ENCODE assay signal across 1 cellular context in the genomic region with DNA sequence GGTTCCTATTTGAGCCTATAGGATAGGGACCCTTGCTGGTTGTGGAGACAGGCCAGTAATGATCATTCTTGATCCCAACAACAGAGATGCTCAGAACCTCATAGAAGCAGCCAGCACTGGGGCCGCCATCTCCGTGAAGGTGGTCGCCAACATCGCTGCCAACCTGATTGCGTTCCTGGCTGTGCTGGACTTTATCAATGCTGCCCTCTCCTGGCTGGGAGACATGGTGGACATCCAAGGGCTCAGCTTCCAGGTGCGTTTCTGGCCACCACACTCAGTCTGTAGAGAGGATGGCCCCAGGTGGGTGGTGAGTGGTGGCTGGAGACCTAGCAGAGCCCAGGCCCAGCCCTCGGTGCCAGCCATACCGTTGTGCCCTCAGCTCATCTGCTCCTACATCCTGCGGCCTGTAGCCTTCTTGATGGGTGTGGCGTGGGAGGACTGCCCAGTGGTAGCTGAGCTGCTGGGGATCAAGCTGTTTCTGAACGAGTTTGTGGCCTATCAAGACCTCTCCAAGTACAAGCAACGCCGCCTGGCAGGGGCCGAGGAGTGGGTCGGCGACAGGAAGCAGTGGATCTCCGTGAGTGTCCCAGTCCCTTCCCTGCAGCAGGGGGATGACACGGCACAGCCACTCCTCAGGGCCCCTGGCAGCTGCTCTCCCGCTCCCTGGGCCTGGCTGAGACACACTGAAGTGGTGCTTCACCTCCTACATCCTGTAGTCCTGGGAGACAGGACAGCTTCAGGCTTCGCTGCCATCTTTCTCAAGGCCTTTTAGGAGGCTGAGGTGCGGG.
TF ChIP-seq lines count a peak whose summit lies in the region.

No MANE protein-coding gene starts in this region.

TF ChIP-seq in GM23338, 12 proteins besides CTCF, POLR2A, EP300 and RAD21 (continued from another document):
- TF ChIP-seq, protein P1, sequence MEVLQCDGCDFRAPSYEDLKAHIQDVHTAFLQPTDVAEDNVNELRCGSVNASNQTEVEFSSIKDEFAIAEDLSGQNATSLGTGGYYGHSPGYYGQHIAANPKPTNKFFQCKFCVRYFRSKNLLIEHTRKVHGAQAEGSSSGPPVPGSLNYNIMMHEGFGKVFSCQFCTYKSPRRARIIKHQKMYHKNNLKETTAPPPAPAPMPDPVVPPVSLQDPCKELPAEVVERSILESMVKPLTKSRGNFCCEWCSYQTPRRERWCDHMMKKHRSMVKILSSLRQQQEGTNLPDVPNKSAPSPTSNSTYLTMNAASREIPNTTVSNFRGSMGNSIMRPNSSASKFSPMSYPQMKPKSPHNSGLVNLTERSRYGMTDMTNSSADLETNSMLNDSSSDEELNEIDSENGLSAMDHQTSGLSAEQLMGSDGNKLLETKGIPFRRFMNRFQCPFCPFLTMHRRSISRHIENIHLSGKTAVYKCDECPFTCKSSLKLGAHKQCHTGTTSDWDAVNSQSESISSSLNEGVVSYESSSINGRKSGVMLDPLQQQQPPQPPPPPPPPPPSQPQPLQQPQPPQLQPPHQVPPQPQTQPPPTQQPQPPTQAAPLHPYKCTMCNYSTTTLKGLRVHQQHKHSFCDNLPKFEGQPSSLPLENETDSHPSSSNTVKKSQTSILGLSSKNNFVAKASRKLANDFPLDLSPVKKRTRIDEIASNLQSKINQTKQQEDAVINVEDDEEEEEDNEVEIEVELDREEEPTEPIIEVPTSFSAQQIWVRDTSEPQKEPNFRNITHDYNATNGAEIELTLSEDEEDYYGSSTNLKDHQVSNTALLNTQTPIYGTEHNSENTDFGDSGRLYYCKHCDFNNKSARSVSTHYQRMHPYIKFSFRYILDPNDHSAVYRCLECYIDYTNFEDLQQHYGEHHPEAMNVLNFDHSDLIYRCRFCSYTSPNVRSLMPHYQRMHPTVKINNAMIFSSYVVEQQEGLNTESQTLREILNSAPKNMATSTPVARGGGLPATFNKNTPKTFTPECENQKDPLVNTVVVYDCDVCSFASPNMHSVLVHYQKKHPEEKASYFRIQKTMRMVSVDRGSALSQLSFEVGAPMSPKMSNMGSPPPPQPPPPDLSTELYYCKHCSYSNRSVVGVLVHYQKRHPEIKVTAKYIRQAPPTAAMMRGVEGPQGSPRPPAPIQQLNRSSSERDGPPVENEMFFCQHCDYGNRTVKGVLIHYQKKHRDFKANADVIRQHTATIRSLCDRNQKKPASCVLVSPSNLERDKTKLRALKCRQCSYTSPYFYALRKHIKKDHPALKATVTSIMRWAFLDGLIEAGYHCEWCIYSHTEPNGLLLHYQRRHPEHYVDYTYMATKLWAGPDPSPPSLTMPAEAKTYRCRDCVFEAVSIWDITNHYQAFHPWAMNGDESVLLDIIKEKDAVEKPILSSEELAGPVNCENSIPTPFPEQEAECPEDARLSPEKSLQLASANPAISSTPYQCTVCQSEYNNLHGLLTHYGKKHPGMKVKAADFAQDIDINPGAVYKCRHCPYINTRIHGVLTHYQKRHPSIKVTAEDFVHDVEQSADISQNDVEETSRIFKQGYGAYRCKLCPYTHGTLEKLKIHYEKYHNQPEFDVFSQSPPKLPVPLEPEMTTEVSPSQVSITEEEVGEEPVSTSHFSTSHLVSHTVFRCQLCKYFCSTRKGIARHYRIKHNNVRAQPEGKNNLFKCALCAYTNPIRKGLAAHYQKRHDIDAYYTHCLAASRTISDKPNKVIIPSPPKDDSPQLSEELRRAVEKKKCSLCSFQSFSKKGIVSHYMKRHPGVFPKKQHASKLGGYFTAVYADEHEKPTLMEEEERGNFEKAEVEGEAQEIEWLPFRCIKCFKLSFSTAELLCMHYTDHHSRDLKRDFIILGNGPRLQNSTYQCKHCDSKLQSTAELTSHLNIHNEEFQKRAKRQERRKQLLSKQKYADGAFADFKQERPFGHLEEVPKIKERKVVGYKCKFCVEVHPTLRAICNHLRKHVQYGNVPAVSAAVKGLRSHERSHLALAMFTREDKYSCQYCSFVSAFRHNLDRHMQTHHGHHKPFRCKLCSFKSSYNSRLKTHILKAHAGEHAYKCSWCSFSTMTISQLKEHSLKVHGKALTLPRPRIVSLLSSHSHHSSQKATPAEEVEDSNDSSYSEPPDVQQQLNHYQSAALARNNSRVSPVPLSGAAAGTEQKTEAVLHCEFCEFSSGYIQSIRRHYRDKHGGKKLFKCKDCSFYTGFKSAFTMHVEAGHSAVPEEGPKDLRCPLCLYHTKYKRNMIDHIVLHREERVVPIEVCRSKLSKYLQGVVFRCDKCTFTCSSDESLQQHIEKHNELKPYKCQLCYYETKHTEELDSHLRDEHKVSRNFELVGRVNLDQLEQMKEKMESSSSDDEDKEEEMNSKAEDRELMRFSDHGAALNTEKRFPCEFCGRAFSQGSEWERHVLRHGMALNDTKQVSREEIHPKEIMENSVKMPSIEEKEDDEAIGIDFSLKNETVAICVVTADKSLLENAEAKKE (CRISPR knock-in tag; IDR thresholded peaks at IDR 0.05) = no peak
- TF ChIP-seq REST (IDR thresholded peaks at IDR 0.05; ENCODE audit: unreplicated experiment) (no peak), ZNF331 (CRISPR knock-in tag; IDR thresholded peaks at IDR 0.05; ENCODE audit: low read depth) (no peak), NANOG (IDR thresholded peaks at IDR 0.05; ENCODE audit: borderline replicate concordance) (no peak)
